ENCODE assay signal across 8 cellular contexts in the genomic region with DNA sequence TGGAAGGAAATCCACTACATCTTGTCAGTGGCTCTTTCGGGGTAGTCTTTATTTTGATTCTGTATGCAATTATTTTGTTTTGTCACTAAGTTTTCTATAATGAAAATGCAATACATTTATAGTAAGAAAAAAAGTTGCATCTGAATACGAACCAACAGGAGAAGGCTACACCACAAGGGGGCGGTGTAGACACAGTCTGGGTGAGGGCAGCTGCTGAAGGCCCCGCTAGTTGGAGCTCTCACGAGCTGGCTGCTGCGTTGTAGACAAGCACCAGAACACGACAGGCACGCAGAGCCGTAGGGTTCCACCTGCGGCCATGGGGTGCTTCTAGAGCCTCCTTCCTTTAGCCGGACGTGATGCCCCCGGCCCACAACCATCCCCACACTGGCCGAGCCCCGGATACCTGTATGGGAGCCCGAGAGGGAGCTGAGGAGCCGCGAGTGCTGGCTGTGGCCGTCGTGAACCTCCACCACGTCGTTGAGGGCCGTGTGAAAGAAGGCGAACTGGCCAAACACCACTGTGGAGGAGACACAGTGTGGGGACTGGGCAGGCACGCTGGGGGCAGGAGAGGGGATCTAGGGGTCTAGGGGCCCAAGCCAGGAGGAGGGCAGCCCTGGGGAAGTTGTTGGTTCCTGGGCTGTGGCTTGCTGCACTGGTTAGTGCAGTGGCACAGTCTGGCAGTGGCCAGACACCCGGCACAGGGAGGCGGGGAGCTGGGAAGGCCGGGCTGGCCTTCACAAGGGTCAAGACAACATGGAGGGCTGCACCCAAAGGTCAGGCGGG.
DNase-seq lines count a peak whose midpoint lies in the region; ATAC-seq, FAIRE-seq and TF ChIP-seq lines count a peak whose summit lies in the region.

No MANE protein-coding gene starts in this region.

- no peak overlapping the region for H3K9ac ChIP-seq in mammary epithelial cell (ENCODE audit: insufficient read depth, low read length)

- H3K27ac ChIP-seq in mammary epithelial cell (ENCODE audit: insufficient read depth, low read depth, low read length), result no peak overlapping the region

- CTCF ChIA-PET in mammary epithelial cell (lab: Charles Lee; ENCODE audit: low non-redundant PET), result interaction anchor here (0.6 to 1.2 kb wide), 4 partner anchors 488 to 1122 kb away, joined by 3 to 8 read pairs (median 4); a partner anchor contains a TSS

- FAIRE-seq in islet of Langerhans (lab: Jason Lieb, UNC), result peak; percentile 72

- no TSS peak for BruUV-seq in mammary epithelial cell (replicated peaks; lab: Mats Ljungman, UMichigan)

- DNase-seq in DMS 273 (lab: John Stamatoyannopoulos, UW; ENCODE audit: unreplicated experiment), result peak; percentile 95
- peak; percentile 81 for DNase-seq in NCI-H2196 treated with DMSO at 0.1 percent for 48 hours (lab: John Stamatoyannopoulos, UW; ENCODE audit: unreplicated experiment)
- DNase-seq in mammary epithelial cell, result peak; percentile 62
- DNase-seq in stimulated activated CD4-positive, alpha-beta T cell treated with anti-CD3 and anti-CD28 coated beads, Interleukin-15, amount 100 ng/mL, for 48 hours (ENCODE audit: low read depth in 2 of 2), result peak; percentile 79 to 86

- no peaks in the 10 kb centered on the region for H3K79me2 ChIP-seq in mammary epithelial cell (ENCODE audit: insufficient read depth, low read length)

- H3K36me3 ChIP-seq in mammary epithelial cell (ENCODE audit: insufficient read depth, low read length), result no peaks in the 10 kb centered on the region

- no peak overlapping the region for H3K4me3 ChIP-seq in WI38 (ENCODE audit: low read depth, low read length)
- no peak overlapping the region for H3K4me3 ChIP-seq in mammary epithelial cell (replicated peaks in 1 of 3; ENCODE audit: insufficient read depth in 1 of 3, low read depth in 2 of 3, low read length in 3 of 3)

- H3K4me1 ChIP-seq in mammary epithelial cell (ENCODE audit: insufficient read depth, low read length), result no peaks in the 10 kb centered on the region

- no peaks in the 10 kb centered on the region for H4K20me1 ChIP-seq in mammary epithelial cell (ENCODE audit: insufficient read depth, low read length)

- peak; percentile 57 for ATAC-seq in HG02588 (IDR thresholded peaks at IDR 0.05; ENCODE audit: unreplicated experiment)
- no peak for ATAC-seq in HG03039 (IDR thresholded peaks at IDR 0.05; ENCODE audit: unreplicated experiment)

- in situ Hi-C loops in mammary epithelial cell (cut with MboI; ENCODE audit: low sequenced_read_pairs in 2 of 2), result loop anchor here (10.0 to 25.0 kb wide), 4 partner anchors 954 to 1104 kb away; no protein-coding TSS in a partner anchor

- H3K9me3 ChIP-seq in mammary epithelial cell (replicated peaks; ENCODE audit: insufficient read depth, low read length), result no peaks in the 10 kb centered on the region

- TF ChIP-seq CTCF in WI38 (IDR thresholded peaks at IDR 0.05; ENCODE audit: low read depth, low read length) (peak; percentile 94), mammary epithelial cell (conservative IDR thresholded peaks at IDR 0.05 in 1 of 2, IDR thresholded peaks at IDR 0.05 in 1 of 2; ENCODE audit: extremely low read depth in 1 of 2, insufficient read depth in 1 of 2, low read depth in 1 of 2, low read length in 2 of 2) (peak; percentile 97 to 99)

- WGBS in mammary epithelial cell (ENCODE audit: low coverage, missing lambda C conversion rate), result 59% methylated on average over 13 of the region's 29 CpGs

- no peak overlapping the region for H2AFZ ChIP-seq in mammary epithelial cell (ENCODE audit: low read depth, low read length)

- dilution Hi-C loops in mammary epithelial cell (cut with HindIII; ENCODE audit: low sequenced_read_pairs), result no loop called here

- H3K4me2 ChIP-seq in mammary epithelial cell (ENCODE audit: insufficient read depth, low read depth, low read length), result no peak overlapping the region

- intact Hi-C loops in mammary epithelial cell (cut with micrococcal nuclease), result loop anchor here (1.0 to 5.0 kb wide), 5 partner anchors 329 to 1109 kb away; no protein-coding TSS in a partner anchor

- H3K27me3 ChIP-seq in mammary epithelial cell (ENCODE audit: insufficient read depth, low read length), result no peaks in the 10 kb centered on the region
